34 cellular contexts compared by ENCODE assay signal in genomic region chr10:21481407-21481806, GRCh38.
"Had no signal": no experiment of that assay in that cellular context is flagged by ENCODE, and none has a peak within 500 bp of the region (broad histone marks: within the 10 kb centered on the region; RNA-seq: fewer than 3 reads in every experiment).

No MANE protein-coding gene starts in this region.

- H3K9me3 ChIP-seq: MG63 had no signal

- H3K27me3 ChIP-seq: MG63 had no signal

- H3K36me3 ChIP-seq: MG63 had no signal

- DNase-seq: Kasumi-1, MG63, MM.1S, MV-4-11, NCI-H1048, NCI-H1092, NCI-H1092 treated with DMSO at 0.1 percent for 48 hours, NCI-H1105, NCI-H1105 treated with DMSO at 0.1 percent for 48 hours, NCI-H1417, NCI-H1417 treated with DMSO at 0.1 percent for 48 hours, NCI-H1436, NCI-H1436 treated with DMSO at 0.1 percent for 48 hours, NCI-H146, NCI-H1694, NCI-H1694 treated with DMSO at 0.1 percent for 48 hours, NCI-H187, NCI-H187 treated with DMSO at 0.1 percent for 48 hours, NCI-H1930, NCI-H2029, NCI-H2029 treated with DMSO at 0.1 percent for 48 hours, NCI-H2081, NCI-H2081 treated with DMSO at 0.1 percent for 48 hours, NCI-H2107, NCI-H2171, NCI-H2171 treated with DMSO at 0.1 percent for 48 hours, NCI-H2227 treated with DMSO at 0.1 percent for 48 hours, NCI-H226, NCI-H345, NCI-H446, NCI-H446 treated with DMSO at 0.1 percent for 48 hours, NCI-H510A, NCI-H510A treated with DMSO at 0.1 percent for 48 hours, NCI-H524 had no signal

- H3K4me3 ChIP-seq: MG63 had no signal
